1 cellular context compared by ENCODE assay signal in the genomic region with DNA sequence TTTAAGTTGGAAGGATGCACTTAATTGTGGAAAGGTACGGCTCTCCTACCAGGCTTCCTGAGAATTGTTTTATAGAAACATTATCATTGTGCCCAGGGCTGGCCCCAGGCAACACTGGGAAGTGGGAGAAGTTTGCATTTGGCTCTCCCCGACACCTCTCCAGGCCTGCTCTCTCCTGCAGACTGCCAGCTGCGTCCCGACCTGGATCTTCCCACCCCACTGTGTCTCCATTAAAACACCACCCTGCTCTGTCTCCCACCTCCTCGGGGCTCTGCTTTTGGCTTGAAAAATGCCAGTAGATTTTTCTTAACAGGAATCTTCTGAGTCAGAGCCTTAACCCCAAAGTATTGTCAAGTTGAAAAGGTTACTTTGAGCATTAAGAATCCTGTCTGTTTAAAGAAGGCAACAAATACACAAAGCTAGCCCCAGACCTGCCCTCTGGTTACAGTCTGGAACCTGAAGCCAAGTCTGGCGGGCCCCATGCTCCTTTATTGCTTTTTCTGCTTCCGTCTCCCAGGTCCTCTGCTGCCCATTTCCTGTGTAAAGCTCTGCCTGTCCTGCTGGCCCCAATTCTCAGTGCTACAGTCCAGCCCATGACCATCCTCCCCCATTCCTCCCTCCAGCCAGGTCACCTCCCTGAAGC.
TF ChIP-seq lines count a peak whose summit lies in the region.

No MANE protein-coding gene starts in this region.

TF ChIP-seq in GM23338, 12 proteins besides CTCF, POLR2A, EP300 and RAD21 (continued from another document):
- TF ChIP-seq, protein P1, sequence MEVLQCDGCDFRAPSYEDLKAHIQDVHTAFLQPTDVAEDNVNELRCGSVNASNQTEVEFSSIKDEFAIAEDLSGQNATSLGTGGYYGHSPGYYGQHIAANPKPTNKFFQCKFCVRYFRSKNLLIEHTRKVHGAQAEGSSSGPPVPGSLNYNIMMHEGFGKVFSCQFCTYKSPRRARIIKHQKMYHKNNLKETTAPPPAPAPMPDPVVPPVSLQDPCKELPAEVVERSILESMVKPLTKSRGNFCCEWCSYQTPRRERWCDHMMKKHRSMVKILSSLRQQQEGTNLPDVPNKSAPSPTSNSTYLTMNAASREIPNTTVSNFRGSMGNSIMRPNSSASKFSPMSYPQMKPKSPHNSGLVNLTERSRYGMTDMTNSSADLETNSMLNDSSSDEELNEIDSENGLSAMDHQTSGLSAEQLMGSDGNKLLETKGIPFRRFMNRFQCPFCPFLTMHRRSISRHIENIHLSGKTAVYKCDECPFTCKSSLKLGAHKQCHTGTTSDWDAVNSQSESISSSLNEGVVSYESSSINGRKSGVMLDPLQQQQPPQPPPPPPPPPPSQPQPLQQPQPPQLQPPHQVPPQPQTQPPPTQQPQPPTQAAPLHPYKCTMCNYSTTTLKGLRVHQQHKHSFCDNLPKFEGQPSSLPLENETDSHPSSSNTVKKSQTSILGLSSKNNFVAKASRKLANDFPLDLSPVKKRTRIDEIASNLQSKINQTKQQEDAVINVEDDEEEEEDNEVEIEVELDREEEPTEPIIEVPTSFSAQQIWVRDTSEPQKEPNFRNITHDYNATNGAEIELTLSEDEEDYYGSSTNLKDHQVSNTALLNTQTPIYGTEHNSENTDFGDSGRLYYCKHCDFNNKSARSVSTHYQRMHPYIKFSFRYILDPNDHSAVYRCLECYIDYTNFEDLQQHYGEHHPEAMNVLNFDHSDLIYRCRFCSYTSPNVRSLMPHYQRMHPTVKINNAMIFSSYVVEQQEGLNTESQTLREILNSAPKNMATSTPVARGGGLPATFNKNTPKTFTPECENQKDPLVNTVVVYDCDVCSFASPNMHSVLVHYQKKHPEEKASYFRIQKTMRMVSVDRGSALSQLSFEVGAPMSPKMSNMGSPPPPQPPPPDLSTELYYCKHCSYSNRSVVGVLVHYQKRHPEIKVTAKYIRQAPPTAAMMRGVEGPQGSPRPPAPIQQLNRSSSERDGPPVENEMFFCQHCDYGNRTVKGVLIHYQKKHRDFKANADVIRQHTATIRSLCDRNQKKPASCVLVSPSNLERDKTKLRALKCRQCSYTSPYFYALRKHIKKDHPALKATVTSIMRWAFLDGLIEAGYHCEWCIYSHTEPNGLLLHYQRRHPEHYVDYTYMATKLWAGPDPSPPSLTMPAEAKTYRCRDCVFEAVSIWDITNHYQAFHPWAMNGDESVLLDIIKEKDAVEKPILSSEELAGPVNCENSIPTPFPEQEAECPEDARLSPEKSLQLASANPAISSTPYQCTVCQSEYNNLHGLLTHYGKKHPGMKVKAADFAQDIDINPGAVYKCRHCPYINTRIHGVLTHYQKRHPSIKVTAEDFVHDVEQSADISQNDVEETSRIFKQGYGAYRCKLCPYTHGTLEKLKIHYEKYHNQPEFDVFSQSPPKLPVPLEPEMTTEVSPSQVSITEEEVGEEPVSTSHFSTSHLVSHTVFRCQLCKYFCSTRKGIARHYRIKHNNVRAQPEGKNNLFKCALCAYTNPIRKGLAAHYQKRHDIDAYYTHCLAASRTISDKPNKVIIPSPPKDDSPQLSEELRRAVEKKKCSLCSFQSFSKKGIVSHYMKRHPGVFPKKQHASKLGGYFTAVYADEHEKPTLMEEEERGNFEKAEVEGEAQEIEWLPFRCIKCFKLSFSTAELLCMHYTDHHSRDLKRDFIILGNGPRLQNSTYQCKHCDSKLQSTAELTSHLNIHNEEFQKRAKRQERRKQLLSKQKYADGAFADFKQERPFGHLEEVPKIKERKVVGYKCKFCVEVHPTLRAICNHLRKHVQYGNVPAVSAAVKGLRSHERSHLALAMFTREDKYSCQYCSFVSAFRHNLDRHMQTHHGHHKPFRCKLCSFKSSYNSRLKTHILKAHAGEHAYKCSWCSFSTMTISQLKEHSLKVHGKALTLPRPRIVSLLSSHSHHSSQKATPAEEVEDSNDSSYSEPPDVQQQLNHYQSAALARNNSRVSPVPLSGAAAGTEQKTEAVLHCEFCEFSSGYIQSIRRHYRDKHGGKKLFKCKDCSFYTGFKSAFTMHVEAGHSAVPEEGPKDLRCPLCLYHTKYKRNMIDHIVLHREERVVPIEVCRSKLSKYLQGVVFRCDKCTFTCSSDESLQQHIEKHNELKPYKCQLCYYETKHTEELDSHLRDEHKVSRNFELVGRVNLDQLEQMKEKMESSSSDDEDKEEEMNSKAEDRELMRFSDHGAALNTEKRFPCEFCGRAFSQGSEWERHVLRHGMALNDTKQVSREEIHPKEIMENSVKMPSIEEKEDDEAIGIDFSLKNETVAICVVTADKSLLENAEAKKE (CRISPR knock-in tag; IDR thresholded peaks at IDR 0.05), result no peak
